ENCODE assay signal across 18 cellular contexts in genomic region chr18:64333584-64333983, GRCh38.
A peak's percentile ranks its signal among the peaks of the same experiment; 100 is the strongest.
DNase-seq lines count a peak whose midpoint lies in the region; ATAC-seq, FAIRE-seq and TF ChIP-seq lines count a peak whose summit lies in the region.
"Had no signal": no experiment of that assay in that cellular context is flagged by ENCODE, and none has a peak within 500 bp of the region (broad histone marks: within the 10 kb centered on the region; RNA-seq: fewer than 3 reads in every experiment).

No MANE protein-coding gene starts in this region.

- no TSS peak for BruUV-seq in endothelial cell of umbilical vein (replicated peaks; lab: Mats Ljungman, UMichigan)

- peak in 1 of 3 donors; percentile 8 for DNase-seq in right cardiac atrium
- DNase-seq in Right ventricle myocardium inferior (ENCODE audit: missing footprints), result no peak
- peak; percentile 54 for DNase-seq in HT1080 (ENCODE audit: low read depth)
- peak; percentile 78 for DNase-seq in endothelial cell of umbilical vein (ENCODE audit: low read depth, low spot score)
- DNase-seq in smooth muscle cell (lab: John Stamatoyannopoulos, UW; ENCODE audit: unreplicated experiment), result no peak
- no peak for DNase-seq in KBM-7
- no peak for DNase-seq in neuronal stem cell (ENCODE audit: low spot score)
- DNase-seq: ACHN; CD8-positive, alpha-beta T cell; H7; HFFc6; KG1; NCI-H1930; NCI-H510A; NCI-H82; OCI-M1; SHP77 had no signal

- in situ Hi-C loops in KBM-7 (cut with MboI; ENCODE audit: low pct_unique_long_range_greater_than_20kb, low sequenced_read_pairs), result no loop called here

- H3K9ac ChIP-seq in endothelial cell of umbilical vein (replicated peaks; ENCODE audit: extremely low read depth, insufficient read depth, low read length) (peak overlapping the region; percentile 39), smooth muscle cell (ENCODE audit: low read depth) (no peak overlapping the region), neuronal stem cell (ENCODE audit: low read depth, low read length, poor library complexity) (no peak overlapping the region)
- H3K9ac ChIP-seq: BLaER1 treated with 17β-estradiol and CSF1 and Interleukin-3, amounts not matched to agents 10 nM and 100 nM had no signal

- H4K20me1 ChIP-seq in endothelial cell of umbilical vein (replicated peaks; ENCODE audit: control insufficient read depth, extremely low read depth, insufficient read depth, low read length) (no peaks in the 10 kb centered on the region), smooth muscle cell (ENCODE audit: low read depth) (no peaks in the 10 kb centered on the region)
- H4K20me1 ChIP-seq: BLaER1 treated with 17β-estradiol and CSF1 and Interleukin-3, amounts not matched to agents 10 nM and 100 nM had no signal

- no peak overlapping the region for H2BK15ac ChIP-seq in neuronal stem cell (ENCODE audit: low read length)

- H3K27ac ChIP-seq in right cardiac atrium (ENCODE audit: low read length), result no peak overlapping the region
- H3K27ac ChIP-seq in endothelial cell of umbilical vein (ENCODE audit: insufficient read depth, low read depth, low read length), result peak overlapping the region; percentile 53
- H3K27ac ChIP-seq in smooth muscle cell (ENCODE audit: low read depth), result no peak overlapping the region
- H3K27ac ChIP-seq in neuronal stem cell (replicated peaks; ENCODE audit: low read length), result no peak overlapping the region
- H3K27ac ChIP-seq: BLaER1 treated with 17β-estradiol and CSF1 and Interleukin-3, amounts not matched to agents 10 nM and 100 nM had no signal

- no peak overlapping the region for H3K4ac ChIP-seq in neuronal stem cell (ENCODE audit: low read length)

- H3K4me1 ChIP-seq in right cardiac atrium (ENCODE audit: control insufficient read depth, insufficient read depth, low read length) (peaks cover 1% of the 10 kb centered on the region), endothelial cell of umbilical vein (ENCODE audit: control insufficient read depth, extremely low read depth, insufficient read depth, low read length) (peaks cover 23% of the 10 kb centered on the region), smooth muscle cell (ENCODE audit: low read depth) (no peaks in the 10 kb centered on the region), neuronal stem cell (ENCODE audit: control insufficient read depth in 2 of 2, insufficient read depth in 1 of 2, low read depth in 1 of 2, low read length in 2 of 2) (no peaks in the 10 kb centered on the region)

- ATAC-seq in right cardiac atrium (peak; percentile 45 to 90), Right ventricle myocardium inferior (no peak)
- ATAC-seq: CD8-positive, alpha-beta T cell had no signal

- POLR2A ChIA-PET in endothelial cell of umbilical vein (lab: Charles Lee), result no interaction called here

- intact Hi-C loops in right cardiac atrium (cut with DNase I), result no loop called here
- intact Hi-C loops in Right ventricle myocardium inferior (cut with DNase I), result loop anchor here (10.0 kb wide), 1 partner anchor 319 kb away; no protein-coding TSS in a partner anchor
- intact Hi-C loops in endothelial cell of umbilical vein (cut with micrococcal nuclease), result loop anchor here (1.0 to 5.0 kb wide), 4 partner anchors 32 to 236 kb away; no protein-coding TSS in a partner anchor

- 45% methylated on average over 3 of the region's 3 CpGs for WGBS in right cardiac atrium
- WGBS in smooth muscle cell (ENCODE audit: low lambda C conversion rate), result 52% methylated on average over 3 of the region's 3 CpGs
- WGBS in neuronal stem cell (ENCODE audit: extremely low coverage in 2 of 2, insufficient read length in 2 of 2, insufficient replicate concordance in 1 of 2), 2 donors, result no CpG with 5 or more reads among the region's 3 CpGs

- H3K23ac ChIP-seq in neuronal stem cell (ENCODE audit: low read depth, low read length, poor library complexity), result no peak overlapping the region

- no peaks in the 10 kb centered on the region for H3K79me1 ChIP-seq in neuronal stem cell (ENCODE audit: low read depth, low read length)

- H3K36me3 ChIP-seq in endothelial cell of umbilical vein (ENCODE audit: control insufficient read depth in 2 of 2, extremely low read depth in 1 of 2, insufficient read depth in 2 of 2, low read length in 2 of 2), result no peaks in the 10 kb centered on the region
- H3K36me3 ChIP-seq in smooth muscle cell (ENCODE audit: low read depth), result no peaks in the 10 kb centered on the region
- no peaks in the 10 kb centered on the region for H3K36me3 ChIP-seq in neuronal stem cell (replicated peaks in 1 of 2; ENCODE audit: control insufficient read depth in 2 of 2, insufficient read depth in 2 of 2, low read length in 2 of 2)
- H3K36me3 ChIP-seq: BLaER1 treated with 17β-estradiol and CSF1 and Interleukin-3, amounts not matched to agents 10 nM and 100 nM had no signal

- H3K4me2 ChIP-seq in endothelial cell of umbilical vein (ENCODE audit: insufficient read depth, low read length), result peak overlapping the region; percentile 49
- no peak overlapping the region for H3K4me2 ChIP-seq in smooth muscle cell
- no peak overlapping the region for H3K4me2 ChIP-seq in neuronal stem cell (ENCODE audit: insufficient read depth, low read length, poor library complexity, severe bottlenecking)
- H3K4me2 ChIP-seq: BLaER1 treated with 17β-estradiol and CSF1 and Interleukin-3, amounts not matched to agents 10 nM and 100 nM had no signal

- no peak for TF ChIP-seq POLR2A in endothelial cell of umbilical vein (IDR thresholded peaks at IDR 0.05; ENCODE audit: low read depth, low read length)

- no peak overlapping the region for H2AK5ac ChIP-seq in neuronal stem cell (ENCODE audit: low read depth, low read length)

- peak overlapping the region; percentile 11 for H2AFZ ChIP-seq in endothelial cell of umbilical vein (ENCODE audit: low read depth, low read length)
- H2AFZ ChIP-seq in smooth muscle cell (ENCODE audit: low read depth), result peak overlapping the region; percentile 56
- no peak overlapping the region for H2AFZ ChIP-seq in neuronal stem cell (ENCODE audit: low read length)

- H2BK12ac ChIP-seq in neuronal stem cell (ENCODE audit: low read length), result no peak overlapping the region

- no peak overlapping the region for H3K4me3 ChIP-seq in right cardiac atrium (ENCODE audit: low read length)
- H3K4me3 ChIP-seq in endothelial cell of umbilical vein (replicated peaks in 1 of 3; ENCODE audit: insufficient read depth in 1 of 3, low read depth in 1 of 3, low read length in 3 of 3), result no peak overlapping the region
- H3K4me3 ChIP-seq in smooth muscle cell, result no peak overlapping the region
- no peak overlapping the region for H3K4me3 ChIP-seq in neuronal stem cell (ENCODE audit: low read length in 2 of 2)
- H3K4me3 ChIP-seq: BLaER1 treated with 17β-estradiol and CSF1 and Interleukin-3, amounts not matched to agents 10 nM and 100 nM had no signal

- H3F3A ChIP-seq in smooth muscle cell (ENCODE audit: low read depth), result no peaks in the 10 kb centered on the region

- FAIRE-seq in endothelial cell of umbilical vein (lab: Jason Lieb, UNC), result peak; percentile 92

- no peak overlapping the region for H4K91ac ChIP-seq in neuronal stem cell (ENCODE audit: low read depth, low read length, poor library complexity)

- H3K79me2 ChIP-seq in endothelial cell of umbilical vein (ENCODE audit: control insufficient read depth, insufficient read depth, low read length), result no peaks in the 10 kb centered on the region
- no peaks in the 10 kb centered on the region for H3K79me2 ChIP-seq in smooth muscle cell (ENCODE audit: low read depth)

- H3K14ac ChIP-seq in neuronal stem cell (ENCODE audit: low read length), result no peak overlapping the region

- dilution Hi-C loops in endothelial cell of umbilical vein (cut with MboI; ENCODE audit: extremely low pct_ligation_motif_present, low sequenced_read_pairs), result no loop called here

- CTCF ChIA-PET in endothelial cell of umbilical vein (lab: Charles Lee), result interaction anchor here (1.0 to 1.9 kb wide), 3 partner anchors 20 to 229 kb away, joined by 3 to 9 read pairs (median 3); no protein-coding TSS in a partner anchor

- no peak overlapping the region for H4K8ac ChIP-seq in neuronal stem cell (ENCODE audit: low read depth, low read length)

- H3K9me3 ChIP-seq in right cardiac atrium (ENCODE audit: control insufficient read depth, low read length) (no peaks in the 10 kb centered on the region), endothelial cell of umbilical vein (replicated peaks; ENCODE audit: control insufficient read depth, insufficient read depth, low read length) (no peaks in the 10 kb centered on the region), smooth muscle cell (replicated peaks; ENCODE audit: low read depth) (no peaks in the 10 kb centered on the region), neuronal stem cell (replicated peaks in 1 of 2; ENCODE audit: control insufficient read depth in 2 of 2, insufficient read depth in 1 of 2, low read depth in 1 of 2, low read length in 2 of 2) (no peaks in the 10 kb centered on the region)

- TF ChIP-seq CTCF in endothelial cell of umbilical vein (IDR thresholded peaks at IDR 0.05; ENCODE audit: extremely low read depth in 1 of 2, insufficient read depth in 1 of 2, low read depth in 1 of 2, low read length in 2 of 2) (no peak), smooth muscle cell (IDR thresholded peaks at IDR 0.05; ENCODE audit: borderline replicate concordance, insufficient read depth, poor library complexity, severe bottlenecking) (no peak)

- H2BK5ac ChIP-seq in neuronal stem cell (ENCODE audit: low read length), result no peak overlapping the region

- no peak overlapping the region for H2BK120ac ChIP-seq in neuronal stem cell (ENCODE audit: low read depth, low read length)

- H3K9me1 ChIP-seq in endothelial cell of umbilical vein (replicated peaks; ENCODE audit: control insufficient read depth, extremely low read depth, insufficient read depth, low read length), result no peaks in the 10 kb centered on the region

- H3K27me3 ChIP-seq in right cardiac atrium (ENCODE audit: control insufficient read depth, insufficient read depth) (no peaks in the 10 kb centered on the region), endothelial cell of umbilical vein (ENCODE audit: control insufficient read depth in 2 of 2, insufficient read depth in 2 of 2, low read length in 2 of 2) (no peaks in the 10 kb centered on the region), smooth muscle cell (ENCODE audit: low read depth) (no peaks in the 10 kb centered on the region), neuronal stem cell (ENCODE audit: control insufficient read depth in 3 of 3, insufficient read depth in 3 of 3, low read depth in 1 of 3, low read length in 3 of 3) (no peaks in the 10 kb centered on the region)
- H3K27me3 ChIP-seq: BLaER1 treated with 17β-estradiol and CSF1 and Interleukin-3, amounts not matched to agents 10 nM and 100 nM had no signal

- no peak overlapping the region for H3K18ac ChIP-seq in neuronal stem cell (ENCODE audit: low read length)

TF ChIP-seq in endothelial cell of umbilical vein, 7 proteins besides CTCF, POLR2A, EP300 and RAD21 (continues in another document):
- peak; percentile 46 for TF ChIP-seq POLR2AphosphoS5 (IDR thresholded peaks at IDR 0.05; ENCODE audit: insufficient read depth, low read depth, low read length)
- peak; percentile 59 for TF ChIP-seq GATA2 (IDR thresholded peaks at IDR 0.05; ENCODE audit: insufficient read depth, insufficient read length, low read depth, low read length)
- TF ChIP-seq, protein P1, sequence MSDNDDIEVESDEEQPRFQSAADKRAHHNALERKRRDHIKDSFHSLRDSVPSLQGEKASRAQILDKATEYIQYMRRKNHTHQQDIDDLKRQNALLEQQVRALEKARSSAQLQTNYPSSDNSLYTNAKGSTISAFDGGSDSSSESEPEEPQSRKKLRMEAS (IDR thresholded peaks at IDR 0.05; ENCODE audit: insufficient read depth, insufficient read length), result no peak

Comparison
In these comparisons a context has a peak if more than half of its experiments do, and no peak if none do; other contexts are left out.
1. intact Hi-C loops: an anchor here in Right ventricle myocardium inferior (10.0 kb wide) and endothelial cell of umbilical vein (1.0 to 5.0 kb wide); none called in right cardiac atrium.
2. DNase-seq: peak in HT1080 (single experiment) and endothelial cell of umbilical vein (single experiment); none in Right ventricle myocardium inferior (single experiment), smooth muscle cell (single experiment), KBM-7 (single experiment) and neuronal stem cell (single experiment).